8 cellular contexts compared by ENCODE assay signal in genomic region chr16:11667824-11668589, GRCh38. TPM values are rescaled to one million over a fixed set of nuclear protein-coding genes. Genes with fewer than 3 reads are reported as not detected.
A peak's percentile ranks its signal among the peaks of the same experiment; 100 is the strongest.
DNase-seq lines count a peak whose midpoint lies in the region; ATAC-seq and TF ChIP-seq lines count a peak whose summit lies in the region.

Gene SNN (plus strand): TSS chr16:11668455. CDS start chr16:11676060, 7,605 bp downstream.

- H3K9me3 ChIP-seq in AG04450 (ENCODE audit: control insufficient read depth, insufficient read depth, low read length), result no peaks in the 10 kb centered on the region

- peak within 1 kb of the TSS; percentile 97 for H3K27ac Mint-ChIP-seq in activated CD8-positive, alpha-beta T cell treated with anti-CD3 and anti-CD28 coated beads, Interleukin-2, amount 10 ng/mL, durations not matched to agents 7 days and 5 days

- CTCF ChIA-PET in AG04450 (lab: Charles Lee), result interaction anchor here (1.4 to 2.6 kb wide), 3 partner anchors 137 to 272 kb away, joined by 3 to 7 read pairs (median 5); no protein-coding TSS in a partner anchor
- CTCF ChIA-PET in activated CD8-positive, alpha-beta T cell treated with anti-CD3 and anti-CD28 coated beads, Interleukin-2, amount 10 ng/mL, durations not matched to agents 7 days and 5 days (lab: Charles Lee), result interaction anchor here (0.9 to 1.4 kb wide), 3 partner anchors 46 to 136 kb away, joined by 3 to 5 read pairs (median 3); partner anchors contain the start of gene ZC3H7A

- ATAC-seq in GM18907 (IDR thresholded peaks at IDR 0.05; ENCODE audit: unreplicated experiment), result peak; percentile 42
- peak; percentile 60 for ATAC-seq in HG03175 (IDR thresholded peaks at IDR 0.05; ENCODE audit: unreplicated experiment)
- ATAC-seq in activated CD8-positive, alpha-beta T cell treated with anti-CD3 and anti-CD28 coated beads, Interleukin-2, amount 10 ng/mL, durations not matched to agents 7 days and 5 days, result peak; percentile 89

- peaks cover 78% of the 10 kb centered on the region for H3K4me1 Mint-ChIP-seq in activated CD8-positive, alpha-beta T cell treated with anti-CD3 and anti-CD28 coated beads, Interleukin-2, amount 10 ng/mL, durations not matched to agents 7 days and 5 days (ENCODE audit: low read depth)

- H3K36me3 Mint-ChIP-seq in activated CD8-positive, alpha-beta T cell treated with anti-CD3 and anti-CD28 coated beads, Interleukin-2, amount 10 ng/mL, durations not matched to agents 7 days and 5 days (ENCODE audit: low read depth), result peaks cover 4% of the 10 kb centered on the region

- TF ChIP-seq CTCF in AG04450 (IDR thresholded peaks at IDR 0.05; ENCODE audit: low read depth, low read length), result no peak

- H3K27ac ChIP-seq in AG04450 (ENCODE audit: low read depth, low read length), result no peak within 1 kb of the TSS

- H3K27me3 ChIP-seq in AG04450 (ENCODE audit: control insufficient read depth, insufficient read depth, low read length), result no peaks in the 10 kb centered on the region

- H3K9me3 Mint-ChIP-seq in activated CD8-positive, alpha-beta T cell treated with anti-CD3 and anti-CD28 coated beads, Interleukin-2, amount 10 ng/mL, durations not matched to agents 7 days and 5 days (ENCODE audit: insufficient read depth), result no peaks in the 10 kb centered on the region

- H3K27me3 Mint-ChIP-seq in activated CD8-positive, alpha-beta T cell treated with anti-CD3 and anti-CD28 coated beads, Interleukin-2, amount 10 ng/mL, durations not matched to agents 7 days and 5 days (ENCODE audit: low read depth), result no peaks in the 10 kb centered on the region

- H3K4me3 Mint-ChIP-seq in activated CD8-positive, alpha-beta T cell treated with anti-CD3 and anti-CD28 coated beads, Interleukin-2, amount 10 ng/mL, durations not matched to agents 7 days and 5 days, result peak within 1 kb of the TSS; percentile 84

- peak within 1 kb of the TSS; percentile 86 for H3K4me3 ChIP-seq in AG04450 (ENCODE audit: low read depth, low read length)

- POLR2A ChIA-PET in AG04450 (lab: Yijun Ruan, JAX), result interaction anchor here (0.8 kb wide), 1 partner anchor 27 kb away, joined by 3 read pairs; no protein-coding TSS in a partner anchor
- POLR2A ChIA-PET in activated CD8-positive, alpha-beta T cell treated with anti-CD3 and anti-CD28 coated beads, Interleukin-2, amount 10 ng/mL, durations not matched to agents 7 days and 5 days (lab: Charles Lee), result interaction anchor here (1.4 to 2.0 kb wide), 3 partner anchors 8 to 81 kb away, joined by 3 to 11 read pairs (median 4); partner anchors contain the start of gene LITAF

- DNase-seq in AG04450 (ENCODE audit: low read depth, low spot score), result peak; percentile 24
- DNase-seq in NCI-H774 (lab: John Stamatoyannopoulos, UW), result peak; percentile 77
- peak; percentile 89 for DNase-seq in activated CD8-positive, alpha-beta T cell treated with anti-CD3 and anti-CD28 coated beads, Interleukin-2, amount 10 ng/mL, durations not matched to agents 7 days and 5 days
- peak; percentile 82 for DNase-seq in effector CD4-positive, alpha-beta T cell
- DNase-seq in lung microvascular endothelial cell (ENCODE audit: low read depth in 2 of 2), result peak; percentile 80 to 90
- peak; percentile 73 to 88 (median 73) for DNase-seq in stimulated activated CD4-positive, alpha-beta T cell treated with anti-CD3 and anti-CD28 coated beads, TNF-alpha, amount 100 ng/mL, for 24 hours (ENCODE audit: low read depth in 3 of 3)

RNA-seq across cellular contexts. Expression of gene SNN, which starts in this region (rescaled TPM):
- 18.9 and 19.4 TPM in 2 replicates for polyA plus RNA-seq in AG04450 (2011; rRNA removed)
- 8.4 and 9.9 TPM in 2 replicates for polyA minus RNA-seq in AG04450 (2011; rRNA and poly(A)+ RNA removed)
- 10 to 100 TPM; 27.3 to 28.9 TPM for total RNA-seq in activated CD8-positive, alpha-beta T cell treated with anti-CD3 and anti-CD28 coated beads, Interleukin-2, amount 10 ng/mL, durations not matched to agents 7 days and 5 days
- 23.2 and 24.4 TPM in 2 replicates for total RNA-seq in lung microvascular endothelial cell

Comparison
In these comparisons a context has a peak if more than half of its experiments do, and no peak if none do; other contexts are left out.
1. DNase-seq: peak in every context shown above with its lines; median percentile 89 in activated CD8-positive, alpha-beta T cell treated with anti-CD3 and anti-CD28 coated beads, Interleukin-2, amount 10 ng/mL, durations not matched to agents 7 days and 5 days; 85 in lung microvascular endothelial cell; 82 in effector CD4-positive, alpha-beta T cell; 77 in NCI-H774; 73 in stimulated activated CD4-positive, alpha-beta T cell treated with anti-CD3 and anti-CD28 coated beads, TNF-alpha, amount 100 ng/mL, for 24 hours; 24 in AG04450.